In genomic region chr12:6338536-6338935, GRCh38 we compare ENCODE assay signal across 8 cellular contexts. TPM values are rescaled to one million over a fixed set of nuclear protein-coding genes. Genes with fewer than 3 reads are reported as not detected.
DNase-seq lines count a peak whose midpoint lies in the region; ATAC-seq, FAIRE-seq and TF ChIP-seq lines count a peak whose summit lies in the region.
"Not testable (repeated sequence)": the region's sequence is repeated elsewhere in the genome, so short reads cannot be mapped to it uniquely, and the experiment has no call there.
"Had no signal": no experiment of that assay in that cellular context is flagged by ENCODE, and none has a peak within 500 bp of the region (broad histone marks: within the 10 kb centered on the region; RNA-seq: fewer than 3 reads in every experiment).

No MANE protein-coding gene starts in this region.

- H3K4me3 ChIP-seq in CD8-positive, alpha-beta T cell (ENCODE audit: low read depth, low read length): peak overlapping the region; percentile 77
- not testable (repeated sequence) for H3K4me3 ChIP-seq in RWPE2 (ENCODE audit: severe bottlenecking); hepatocyte
- H3K4me3 ChIP-seq in dorsolateral prefrontal cortex (peak overlapping the region in 45 of 59 donors; percentile 1 to 90 (median 75)), pancreas (peak overlapping the region in 1 of 4 donors; percentile 90), thyroid gland (replicated peaks in 1 of 3) (peak overlapping the region in 1 of 3 donors; percentile 95)

- not testable (repeated sequence) for H3K9me2 ChIP-seq in hepatocyte (replicated peaks; ENCODE audit: insufficient read depth)

- H3K36me3 Mint-ChIP-seq in CD8-positive, alpha-beta T cell: peaks cover 24% of the 10 kb centered on the region

- not testable (repeated sequence) for H3K4me3 Mint-ChIP-seq in CD8-positive, alpha-beta T cell

- peaks cover 50% of the 10 kb centered on the region for H3K4me1 Mint-ChIP-seq in CD8-positive, alpha-beta T cell (ENCODE audit: low read depth)

- not testable (repeated sequence) for H3K9me3 Mint-ChIP-seq in CD8-positive, alpha-beta T cell

- not testable (repeated sequence) for H3K27me3 Mint-ChIP-seq in CD8-positive, alpha-beta T cell (ENCODE audit: low read depth)

- H3K9me3 ChIP-seq in CD8-positive, alpha-beta T cell (ENCODE audit: low read length); RWPE2 (ENCODE audit: severe bottlenecking); hepatocyte (ENCODE audit: low read depth); pancreas; thyroid gland: not testable (repeated sequence)

- H3K27ac ChIP-seq in CD8-positive, alpha-beta T cell (ENCODE audit: low read depth, low read length): peak overlapping the region; percentile 71
- H3K27ac ChIP-seq in RWPE2 (ENCODE audit: poor library complexity, severe bottlenecking) (peak overlapping the region; percentile 97), dorsolateral prefrontal cortex (peak overlapping the region in 47 of 59 donors; percentile 18 to 99 (median 93)), hepatocyte (peak overlapping the region; percentile 99), pancreas (peak overlapping the region in 3 of 4 donors; percentile 3 to 99 (median 97)), thyroid gland (peak overlapping the region; percentile 98 to 100 (median 100))

- peaks cover 17% of the 10 kb centered on the region for H4K20me1 ChIP-seq in hepatocyte (ENCODE audit: insufficient read depth, poor library complexity, severe bottlenecking)

- peaks cover 72% of the 10 kb centered on the region for H3K4me1 ChIP-seq in CD8-positive, alpha-beta T cell (ENCODE audit: insufficient read depth, low read length)
- H3K4me1 ChIP-seq in RWPE2 (ENCODE audit: insufficient read depth, poor library complexity, severe bottlenecking) (peaks cover 67% of the 10 kb centered on the region), hepatocyte (ENCODE audit: insufficient read depth) (peaks cover 64% of the 10 kb centered on the region), pancreas (peaks cover 40 to 54% (median 48%) of the 10 kb centered on the region in 3 donors), thyroid gland (peaks cover 55 to 72% of the 10 kb centered on the region in 2 donors)

- peak overlapping the region; percentile 82 for H3K4me2 ChIP-seq in hepatocyte

- not testable (repeated sequence) for ATAC-seq in CD8-positive, alpha-beta T cell; RWPE2 (ENCODE audit: low read depth); pancreas

- intact Hi-C loops in CD8-positive, alpha-beta T cell (cut with DNase I, micrococcal nuclease); dorsolateral prefrontal cortex (cut with DNase I); pancreas (cut with DNase I): not testable (repeated sequence)
- intact Hi-C loops in thyroid gland (cut with DNase I): loop anchor here (5.0 kb wide), 2 partner anchors 44 to 199 kb away; partner anchors contain the start of gene LTBR

- H3K79me2 ChIP-seq in hepatocyte: peaks cover 74% of the 10 kb centered on the region

- not testable (repeated sequence) for FAIRE-seq in pancreas (lab: Jason Lieb, UNC)

- H3K27me3 ChIP-seq in CD8-positive, alpha-beta T cell (ENCODE audit: insufficient read depth, low read length); RWPE2 (ENCODE audit: insufficient read depth, poor library complexity, severe bottlenecking); dorsolateral prefrontal cortex; hepatocyte; pancreas; thyroid gland: not testable (repeated sequence)

- TF ChIP-seq POLR2A in thyroid gland (IDR thresholded peaks at IDR 0.05): not testable (repeated sequence)

- WGBS in hepatocyte (ENCODE audit: low lambda C conversion rate, missing lambda C conversion rate): 78% methylated on average over 8 of the region's 8 CpGs
- 79 to 87% methylated on average over 8 of the region's 8 CpGs for WGBS in pancreas, 2 donors
- WGBS in thyroid gland, 2 donors: 20 to 41% methylated on average over 8 of the region's 8 CpGs

- not testable (repeated sequence) for H2AFZ ChIP-seq in hepatocyte

- TF ChIP-seq CTCF in CD8-positive, alpha-beta T cell (IDR thresholded peaks at IDR 0.05); RWPE2 (IDR thresholded peaks at IDR 0.05; ENCODE audit: poor library complexity, severe bottlenecking); dorsolateral prefrontal cortex (IDR thresholded peaks at IDR 0.05 in 54 of 56, conservative IDR thresholded peaks at IDR 0.05 in 2 of 56; ENCODE audit: low read depth in 1 of 56, partially characterized antibody in 56 of 56); hepatocyte (IDR thresholded peaks at IDR 0.05; ENCODE audit: poor library complexity); pancreas (IDR thresholded peaks at IDR 0.05); thyroid gland (IDR thresholded peaks at IDR 0.05): not testable (repeated sequence)

- CTCF ChIA-PET in CD8-positive, alpha-beta T cell (lab: Charles Lee): interaction anchor here (1.1 to 10.1 kb wide), 11 partner anchors 8 to 199 kb away, joined by 3 to 142 read pairs (median 6); partner anchors contain the start of gene TAPBPL

- not testable (repeated sequence) for DNase-seq in CD8-positive, alpha-beta T cell; RWPE2 (ENCODE audit: low spot score); dorsolateral prefrontal cortex; hepatocyte (ENCODE audit: low spot score); pancreas; thyroid gland

- not testable (repeated sequence) for H3K36me3 ChIP-seq in CD8-positive, alpha-beta T cell (ENCODE audit: insufficient read depth, low read length); hepatocyte (replicated peaks; ENCODE audit: insufficient read depth, low read depth); pancreas
- peaks cover 42% of the 10 kb centered on the region for H3K36me3 ChIP-seq in RWPE2 (ENCODE audit: low read depth)
- peaks cover 5 to 11% of the 10 kb centered on the region in 2 donors for H3K36me3 ChIP-seq in thyroid gland

- not testable (repeated sequence) for H3K27ac Mint-ChIP-seq in CD8-positive, alpha-beta T cell

- POLR2A ChIA-PET in CD8-positive, alpha-beta T cell (lab: Charles Lee): interaction anchor here (1.0 to 2.6 kb wide), 7 partner anchors 25 to 197 kb away, joined by 3 to 15 read pairs (median 4); partner anchors contain the start of genes TAPBPL and VAMP1

RNA-seq across cellular contexts. Expression of gene TNFRSF1A, which starts 3.3 kb away (rescaled TPM):
- total RNA-seq in CD8-positive, alpha-beta T cell: 10 to 100 TPM; 16.7 to 18.8 TPM
- total RNA-seq in dorsolateral prefrontal cortex: 100 to 1,000 TPM in 1 of 120 experiments, 10 to 100 TPM in 119; 16.4 to 101 (median 39.3) TPM
- total RNA-seq in hepatocyte: 110 and 147 TPM in 2 replicates
- polyA plus RNA-seq in hepatocyte: 168 and 188 TPM in 2 replicates
- 10 to 100 TPM; 23.5 to 68.1 (median 36.6) TPM for total RNA-seq in pancreas
- 10 to 100 TPM; 34.2 to 43.6 TPM for polyA plus RNA-seq in pancreas
- 100 to 1,000 TPM; 131 to 185 (median 150) TPM for total RNA-seq in thyroid gland

RNA-seq across cellular contexts. Expression of gene PLEKHG6, which starts 28.1 kb away (rescaled TPM):
- total RNA-seq in CD8-positive, alpha-beta T cell: not detected
- total RNA-seq in dorsolateral prefrontal cortex (under 1 TPM in 1 of 120 experiments, not detected in 119; 0.39 TPM), hepatocyte (36.3 and 85.7 TPM in 2 replicates), pancreas (10 to 100 TPM in 1 of 6 donors, 1 to 10 TPM in 5; 5.2 to 13.1 (median 7.2) TPM), thyroid gland (100 to 1,000 TPM in 1 of 4 donors, 10 to 100 TPM in 1, 1 to 10 TPM in 2; 4.0 to 325 (median 14.1) TPM)
- polyA plus RNA-seq in hepatocyte (43.6 and 52.2 TPM in 2 replicates), pancreas (10 to 100 TPM; 15.7 to 23.5 TPM)
- total RNA-seq: activated naive CD8-positive, alpha-beta T cell treated with anti-CD3 and anti-CD28 coated beads, Interleukin-2, amount 10 ng/mL, durations not matched to agents 7 days and 5 days had no signal
- polyA plus RNA-seq: CD14-positive monocyte had no signal

RNA-seq across cellular contexts. Expression of gene SCNN1A, which starts 36.8 kb away (rescaled TPM):
- 1 to 10 TPM in 1 of 2 experiments, under 1 TPM in 1; 0.50 to 1.1 TPM for total RNA-seq in CD8-positive, alpha-beta T cell
- total RNA-seq in dorsolateral prefrontal cortex: 1 to 10 TPM in 24 of 120 experiments, under 1 TPM in 28, not detected in 68; 0.23 to 4.8 (median 0.89) TPM
- 21.7 and 28.6 TPM in 2 replicates for total RNA-seq in hepatocyte
- 28.4 and 30.0 TPM in 2 replicates for polyA plus RNA-seq in hepatocyte
- total RNA-seq in pancreas: 10 to 100 TPM; 21.0 to 56.3 (median 37.8) TPM
- 10 to 100 TPM; 42.7 to 87.8 TPM for polyA plus RNA-seq in pancreas
- total RNA-seq in thyroid gland: 100 to 1,000 TPM; 229 to 449 (median 336) TPM

RNA-seq across cellular contexts. Expression of gene LTBR, which starts 45.4 kb away (rescaled TPM):
- total RNA-seq in CD8-positive, alpha-beta T cell: under 1 TPM in 1 of 2 experiments, not detected in 1; 0.44 TPM
- total RNA-seq in dorsolateral prefrontal cortex: 10 to 100 TPM in 100 of 120 experiments, 1 to 10 TPM in 20; 4.6 to 36.0 (median 16.2) TPM
- total RNA-seq in hepatocyte: 35.4 and 42.4 TPM in 2 replicates
- polyA plus RNA-seq in hepatocyte: 75.2 and 79.8 TPM in 2 replicates
- total RNA-seq in pancreas: 10 to 100 TPM; 50.0 to 75.2 (median 61.3) TPM
- polyA plus RNA-seq in pancreas: 10 to 100 TPM; 74.2 to 82.1 TPM
- 100 to 1,000 TPM; 152 to 215 (median 178) TPM for total RNA-seq in thyroid gland
